In the genomic region with DNA sequence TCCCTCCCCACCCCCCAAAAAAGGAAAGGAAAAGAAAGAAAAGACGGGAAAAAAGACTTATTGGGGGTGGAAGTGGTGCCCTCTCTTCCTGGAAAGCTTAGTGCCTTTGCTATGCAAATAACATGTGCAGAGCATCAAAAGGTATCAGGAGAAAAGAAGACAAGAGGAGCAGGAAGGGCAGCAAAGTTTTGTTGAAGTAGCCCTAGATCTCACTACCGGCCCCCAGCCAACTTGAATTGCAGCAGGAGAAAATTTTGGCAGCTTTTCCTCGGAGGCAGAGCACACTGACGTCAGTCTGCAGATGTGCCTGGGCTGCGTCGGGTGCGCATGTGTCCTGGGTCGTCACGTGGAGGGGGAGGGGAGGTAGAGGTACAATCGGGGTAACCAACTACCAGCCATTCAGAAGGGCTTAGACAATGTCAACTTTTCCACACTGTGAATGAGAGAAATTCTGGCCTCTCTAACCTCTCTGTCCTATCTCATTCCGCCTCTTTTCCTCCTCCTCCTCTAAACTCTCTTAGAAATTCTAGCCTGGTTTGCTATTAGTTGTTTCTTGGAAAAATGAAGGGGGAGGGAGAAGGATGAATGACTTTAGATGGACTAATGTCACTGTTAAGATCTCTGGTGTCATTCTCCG, we compare ENCODE assay signal across 1 cellular context.
A peak's percentile ranks its signal among the peaks of the same experiment; 100 is the strongest.
TF ChIP-seq lines count a peak whose summit lies in the region.

A gene with protein sequence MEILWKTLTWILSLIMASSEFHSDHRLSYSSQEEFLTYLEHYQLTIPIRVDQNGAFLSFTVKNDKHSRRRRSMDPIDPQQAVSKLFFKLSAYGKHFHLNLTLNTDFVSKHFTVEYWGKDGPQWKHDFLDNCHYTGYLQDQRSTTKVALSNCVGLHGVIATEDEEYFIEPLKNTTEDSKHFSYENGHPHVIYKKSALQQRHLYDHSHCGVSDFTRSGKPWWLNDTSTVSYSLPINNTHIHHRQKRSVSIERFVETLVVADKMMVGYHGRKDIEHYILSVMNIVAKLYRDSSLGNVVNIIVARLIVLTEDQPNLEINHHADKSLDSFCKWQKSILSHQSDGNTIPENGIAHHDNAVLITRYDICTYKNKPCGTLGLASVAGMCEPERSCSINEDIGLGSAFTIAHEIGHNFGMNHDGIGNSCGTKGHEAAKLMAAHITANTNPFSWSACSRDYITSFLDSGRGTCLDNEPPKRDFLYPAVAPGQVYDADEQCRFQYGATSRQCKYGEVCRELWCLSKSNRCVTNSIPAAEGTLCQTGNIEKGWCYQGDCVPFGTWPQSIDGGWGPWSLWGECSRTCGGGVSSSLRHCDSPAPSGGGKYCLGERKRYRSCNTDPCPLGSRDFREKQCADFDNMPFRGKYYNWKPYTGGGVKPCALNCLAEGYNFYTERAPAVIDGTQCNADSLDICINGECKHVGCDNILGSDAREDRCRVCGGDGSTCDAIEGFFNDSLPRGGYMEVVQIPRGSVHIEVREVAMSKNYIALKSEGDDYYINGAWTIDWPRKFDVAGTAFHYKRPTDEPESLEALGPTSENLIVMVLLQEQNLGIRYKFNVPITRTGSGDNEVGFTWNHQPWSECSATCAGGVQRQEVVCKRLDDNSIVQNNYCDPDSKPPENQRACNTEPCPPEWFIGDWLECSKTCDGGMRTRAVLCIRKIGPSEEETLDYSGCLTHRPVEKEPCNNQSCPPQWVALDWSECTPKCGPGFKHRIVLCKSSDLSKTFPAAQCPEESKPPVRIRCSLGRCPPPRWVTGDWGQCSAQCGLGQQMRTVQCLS (N-terminal part only) (minus strand): TSS at position 286 of the 637 bp plus-strand sequence. CDS start 8,247 bp downstream, outside the sequence.

TF ChIP-seq in K562, 482 proteins besides CTCF, POLR2A, EP300 and RAD21 (continued from another document and continues in another):
- TF ChIP-seq ZNF384 (IDR thresholded peaks at IDR 0.05; ENCODE audit: low read depth, low read length) (0 out of 2 replicates have a peak, but pooled peaks have one; percentile 28), BRCA1 (IDR thresholded peaks at IDR 0.05) (no peak), BRCA1 (CRISPR knock-in tag; IDR thresholded peaks at IDR 0.05) (no peak), ZNF274 (IDR thresholded peaks at IDR 0.05; ENCODE audit: borderline replicate concordance, low read depth, low read length) (no peak), ZKSCAN1 (IDR thresholded peaks at IDR 0.05; ENCODE audit: low read depth, low read length) (0 out of 2 replicates have a peak, but pooled peaks have one; percentile 17), CBX8 (IDR thresholded peaks at IDR 0.05; ENCODE audit: borderline replicate concordance, extremely low read depth, low read depth, low read length, poor library complexity, severe bottlenecking) (no peak), POLR2AphosphoS5 (IDR thresholded peaks at IDR 0.05; ENCODE audit: control insufficient read depth, insufficient read depth, low read depth, low read length) (0 out of 2 replicates have a peak, but pooled peaks have one; percentile 14), HDAC2 (IDR thresholded peaks at IDR 0.05) (no peak), FOXK2 (conservative IDR thresholded peaks at IDR 0.05 in 1 of 2, IDR thresholded peaks at IDR 0.05 in 1 of 2; ENCODE audit: low read depth in 2 of 2) (peak in 1 of 2 experiments; percentile 27; a peak in 1 of 4 replicates), TAF7 (tag; IDR thresholded peaks at IDR 0.05) (no peak), SMAD1 (IDR thresholded peaks at IDR 0.05; ENCODE audit: low read depth, low read length, partially characterized antibody) (peak; percentile 32), PCBP2 (IDR thresholded peaks at IDR 0.05; ENCODE audit: low read depth, low read length, poor library complexity, severe bottlenecking) (no peak), BRD9 (IDR thresholded peaks at IDR 0.05; ENCODE audit: low read depth, partially characterized antibody) (no peak), ARID2 (IDR thresholded peaks at IDR 0.05) (no peak), CHD1 (IDR thresholded peaks at IDR 0.05; ENCODE audit: low read length) (peak; percentile 7), ARID1B (IDR thresholded peaks at IDR 0.05) (peak; percentile 43; the same call in 1 of the 2 replicates), HMGN3 (IDR thresholded peaks at IDR 0.05; ENCODE audit: borderline replicate concordance, extremely low read depth, insufficient read length, low read depth, low read length) (peak; percentile 26), SUPT5H (IDR thresholded peaks at IDR 0.05) (peak; percentile 65), GABPB1 (CRISPR knock-in tag; IDR thresholded peaks at IDR 0.05) (no peak), TAF9B (IDR thresholded peaks at IDR 0.05; ENCODE audit: partially characterized antibody) (peak; percentile 89), POLR2B (IDR thresholded peaks at IDR 0.05; ENCODE audit: low read depth, partially characterized antibody) (peak; percentile 30), RAD51 (IDR thresholded peaks at IDR 0.05; ENCODE audit: borderline replicate concordance, low read depth) (peak; percentile 88)
- TF ChIP-seq, protein P1, sequence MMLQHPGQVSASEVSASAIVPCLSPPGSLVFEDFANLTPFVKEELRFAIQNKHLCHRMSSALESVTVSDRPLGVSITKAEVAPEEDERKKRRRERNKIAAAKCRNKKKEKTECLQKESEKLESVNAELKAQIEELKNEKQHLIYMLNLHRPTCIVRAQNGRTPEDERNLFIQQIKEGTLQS (IDR thresholded peaks at IDR 0.05), result peak; percentile 75
- TF ChIP-seq, protein P1 (CRISPR knock-in tag; conservative IDR thresholded peaks at IDR 0.05), result no peak
- TF ChIP-seq, protein P2, sequence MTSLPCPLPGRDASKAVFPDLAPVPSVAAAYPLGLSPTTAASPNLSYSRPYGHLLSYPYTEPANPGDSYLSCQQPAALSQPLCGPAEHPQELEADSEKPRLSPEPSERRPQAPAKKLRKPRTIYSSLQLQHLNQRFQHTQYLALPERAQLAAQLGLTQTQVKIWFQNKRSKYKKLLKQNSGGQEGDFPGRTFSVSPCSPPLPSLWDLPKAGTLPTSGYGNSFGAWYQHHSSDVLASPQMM (CRISPR knock-in tag; IDR thresholded peaks at IDR 0.05), result no peak
- TF ChIP-seq, protein P3, sequence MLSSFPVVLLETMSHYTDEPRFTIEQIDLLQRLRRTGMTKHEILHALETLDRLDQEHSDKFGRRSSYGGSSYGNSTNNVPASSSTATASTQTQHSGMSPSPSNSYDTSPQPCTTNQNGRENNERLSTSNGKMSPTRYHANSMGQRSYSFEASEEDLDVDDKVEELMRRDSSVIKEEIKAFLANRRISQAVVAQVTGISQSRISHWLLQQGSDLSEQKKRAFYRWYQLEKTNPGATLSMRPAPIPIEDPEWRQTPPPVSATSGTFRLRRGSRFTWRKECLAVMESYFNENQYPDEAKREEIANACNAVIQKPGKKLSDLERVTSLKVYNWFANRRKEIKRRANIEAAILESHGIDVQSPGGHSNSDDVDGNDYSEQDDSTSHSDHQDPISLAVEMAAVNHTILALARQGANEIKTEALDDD (IDR thresholded peaks at IDR 0.05), result 0 out of 2 replicates have a peak, but pooled peaks have one; percentile 20
- TF ChIP-seq, protein P4, sequence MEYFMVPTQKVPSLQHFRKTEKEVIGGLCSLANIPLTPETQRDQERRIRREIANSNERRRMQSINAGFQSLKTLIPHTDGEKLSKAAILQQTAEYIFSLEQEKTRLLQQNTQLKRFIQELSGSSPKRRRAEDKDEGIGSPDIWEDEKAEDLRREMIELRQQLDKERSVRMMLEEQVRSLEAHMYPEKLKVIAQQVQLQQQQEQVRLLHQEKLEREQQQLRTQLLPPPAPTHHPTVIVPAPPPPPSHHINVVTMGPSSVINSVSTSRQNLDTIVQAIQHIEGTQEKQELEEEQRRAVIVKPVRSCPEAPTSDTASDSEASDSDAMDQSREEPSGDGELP (CRISPR knock-in tag; IDR thresholded peaks at IDR 0.05; ENCODE audit: borderline replicate concordance), result peak; percentile 62; the same call in 1 of the 2 replicates
- TF ChIP-seq, protein P5, sequence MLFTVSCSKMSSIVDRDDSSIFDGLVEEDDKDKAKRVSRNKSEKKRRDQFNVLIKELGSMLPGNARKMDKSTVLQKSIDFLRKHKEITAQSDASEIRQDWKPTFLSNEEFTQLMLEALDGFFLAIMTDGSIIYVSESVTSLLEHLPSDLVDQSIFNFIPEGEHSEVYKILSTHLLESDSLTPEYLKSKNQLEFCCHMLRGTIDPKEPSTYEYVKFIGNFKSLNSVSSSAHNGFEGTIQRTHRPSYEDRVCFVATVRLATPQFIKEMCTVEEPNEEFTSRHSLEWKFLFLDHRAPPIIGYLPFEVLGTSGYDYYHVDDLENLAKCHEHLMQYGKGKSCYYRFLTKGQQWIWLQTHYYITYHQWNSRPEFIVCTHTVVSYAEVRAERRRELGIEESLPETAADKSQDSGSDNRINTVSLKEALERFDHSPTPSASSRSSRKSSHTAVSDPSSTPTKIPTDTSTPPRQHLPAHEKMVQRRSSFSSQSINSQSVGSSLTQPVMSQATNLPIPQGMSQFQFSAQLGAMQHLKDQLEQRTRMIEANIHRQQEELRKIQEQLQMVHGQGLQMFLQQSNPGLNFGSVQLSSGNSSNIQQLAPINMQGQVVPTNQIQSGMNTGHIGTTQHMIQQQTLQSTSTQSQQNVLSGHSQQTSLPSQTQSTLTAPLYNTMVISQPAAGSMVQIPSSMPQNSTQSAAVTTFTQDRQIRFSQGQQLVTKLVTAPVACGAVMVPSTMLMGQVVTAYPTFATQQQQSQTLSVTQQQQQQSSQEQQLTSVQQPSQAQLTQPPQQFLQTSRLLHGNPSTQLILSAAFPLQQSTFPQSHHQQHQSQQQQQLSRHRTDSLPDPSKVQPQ (CRISPR knock-in tag; IDR thresholded peaks at IDR 0.05; ENCODE audit: borderline replicate concordance), result no peak
- TF ChIP-seq, protein P6, sequence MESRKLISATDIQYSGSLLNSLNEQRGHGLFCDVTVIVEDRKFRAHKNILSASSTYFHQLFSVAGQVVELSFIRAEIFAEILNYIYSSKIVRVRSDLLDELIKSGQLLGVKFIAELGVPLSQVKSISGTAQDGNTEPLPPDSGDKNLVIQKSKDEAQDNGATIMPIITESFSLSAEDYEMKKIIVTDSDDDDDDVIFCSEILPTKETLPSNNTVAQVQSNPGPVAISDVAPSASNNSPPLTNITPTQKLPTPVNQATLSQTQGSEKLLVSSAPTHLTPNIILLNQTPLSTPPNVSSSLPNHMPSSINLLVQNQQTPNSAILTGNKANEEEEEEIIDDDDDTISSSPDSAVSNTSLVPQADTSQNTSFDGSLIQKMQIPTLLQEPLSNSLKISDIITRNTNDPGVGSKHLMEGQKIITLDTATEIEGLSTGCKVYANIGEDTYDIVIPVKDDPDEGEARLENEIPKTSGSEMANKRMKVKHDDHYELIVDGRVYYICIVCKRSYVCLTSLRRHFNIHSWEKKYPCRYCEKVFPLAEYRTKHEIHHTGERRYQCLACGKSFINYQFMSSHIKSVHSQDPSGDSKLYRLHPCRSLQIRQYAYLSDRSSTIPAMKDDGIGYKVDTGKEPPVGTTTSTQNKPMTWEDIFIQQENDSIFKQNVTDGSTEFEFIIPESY (CRISPR knock-in tag; IDR thresholded peaks at IDR 0.05), result no peak
- TF ChIP-seq, protein P7, sequence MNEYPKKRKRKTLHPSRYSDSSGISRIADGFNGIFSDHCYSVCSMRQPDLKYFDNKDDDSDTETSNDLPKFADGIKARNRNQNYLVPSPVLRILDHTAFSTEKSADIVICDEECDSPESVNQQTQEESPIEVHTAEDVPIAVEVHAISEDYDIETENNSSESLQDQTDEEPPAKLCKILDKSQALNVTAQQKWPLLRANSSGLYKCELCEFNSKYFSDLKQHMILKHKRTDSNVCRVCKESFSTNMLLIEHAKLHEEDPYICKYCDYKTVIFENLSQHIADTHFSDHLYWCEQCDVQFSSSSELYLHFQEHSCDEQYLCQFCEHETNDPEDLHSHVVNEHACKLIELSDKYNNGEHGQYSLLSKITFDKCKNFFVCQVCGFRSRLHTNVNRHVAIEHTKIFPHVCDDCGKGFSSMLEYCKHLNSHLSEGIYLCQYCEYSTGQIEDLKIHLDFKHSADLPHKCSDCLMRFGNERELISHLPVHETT (CRISPR knock-in tag; conservative IDR thresholded peaks at IDR 0.05 in 1 of 2, IDR thresholded peaks at IDR 0.05 in 1 of 2), result peak in 1 of 2 experiments; percentile 21; a peak in 1 of 4 replicates
- TF ChIP-seq, protein P8, sequence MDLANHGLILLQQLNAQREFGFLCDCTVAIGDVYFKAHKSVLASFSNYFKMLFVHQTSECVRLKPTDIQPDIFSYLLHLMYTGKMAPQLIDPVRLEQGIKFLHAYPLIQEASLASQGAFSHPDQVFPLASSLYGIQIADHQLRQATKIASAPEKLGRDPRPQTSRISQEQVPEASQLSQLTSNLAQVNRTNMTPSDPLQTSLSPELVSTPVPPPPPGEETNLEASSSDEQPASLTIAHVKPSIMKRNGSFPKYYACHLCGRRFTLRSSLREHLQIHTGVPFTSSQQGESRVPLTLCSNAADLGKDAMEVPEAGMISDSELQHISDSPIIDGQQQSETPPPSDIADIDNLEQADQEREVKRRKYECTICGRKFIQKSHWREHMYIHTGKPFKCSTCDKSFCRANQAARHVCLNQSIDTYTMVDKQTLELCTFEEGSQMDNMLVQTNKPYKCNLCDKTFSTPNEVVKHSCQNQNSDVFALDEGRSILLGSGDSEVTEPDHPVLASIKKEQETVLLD (IDR thresholded peaks at IDR 0.05), result peak; percentile 84
- TF ChIP-seq, protein P9, sequence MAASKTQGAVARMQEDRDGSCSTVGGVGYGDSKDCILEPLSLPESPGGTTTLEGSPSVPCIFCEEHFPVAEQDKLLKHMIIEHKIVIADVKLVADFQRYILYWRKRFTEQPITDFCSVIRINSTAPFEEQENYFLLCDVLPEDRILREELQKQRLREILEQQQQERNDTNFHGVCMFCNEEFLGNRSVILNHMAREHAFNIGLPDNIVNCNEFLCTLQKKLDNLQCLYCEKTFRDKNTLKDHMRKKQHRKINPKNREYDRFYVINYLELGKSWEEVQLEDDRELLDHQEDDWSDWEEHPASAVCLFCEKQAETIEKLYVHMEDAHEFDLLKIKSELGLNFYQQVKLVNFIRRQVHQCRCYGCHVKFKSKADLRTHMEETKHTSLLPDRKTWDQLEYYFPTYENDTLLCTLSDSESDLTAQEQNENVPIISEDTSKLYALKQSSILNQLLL (CRISPR knock-in tag; IDR thresholded peaks at IDR 0.05; ENCODE audit: borderline replicate concordance), result no peak
- TF ChIP-seq, protein P10, sequence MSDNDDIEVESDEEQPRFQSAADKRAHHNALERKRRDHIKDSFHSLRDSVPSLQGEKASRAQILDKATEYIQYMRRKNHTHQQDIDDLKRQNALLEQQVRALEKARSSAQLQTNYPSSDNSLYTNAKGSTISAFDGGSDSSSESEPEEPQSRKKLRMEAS (CRISPR knock-in tag; IDR thresholded peaks at IDR 0.05), result peak; percentile 75
- TF ChIP-seq, protein P11, sequence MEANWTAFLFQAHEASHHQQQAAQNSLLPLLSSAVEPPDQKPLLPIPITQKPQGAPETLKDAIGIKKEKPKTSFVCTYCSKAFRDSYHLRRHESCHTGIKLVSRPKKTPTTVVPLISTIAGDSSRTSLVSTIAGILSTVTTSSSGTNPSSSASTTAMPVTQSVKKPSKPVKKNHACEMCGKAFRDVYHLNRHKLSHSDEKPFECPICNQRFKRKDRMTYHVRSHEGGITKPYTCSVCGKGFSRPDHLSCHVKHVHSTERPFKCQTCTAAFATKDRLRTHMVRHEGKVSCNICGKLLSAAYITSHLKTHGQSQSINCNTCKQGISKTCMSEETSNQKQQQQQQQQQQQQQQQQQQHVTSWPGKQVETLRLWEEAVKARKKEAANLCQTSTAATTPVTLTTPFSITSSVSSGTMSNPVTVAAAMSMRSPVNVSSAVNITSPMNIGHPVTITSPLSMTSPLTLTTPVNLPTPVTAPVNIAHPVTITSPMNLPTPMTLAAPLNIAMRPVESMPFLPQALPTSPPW (CRISPR knock-in tag; IDR thresholded peaks at IDR 0.05), result no peak
- TF ChIP-seq, protein P12, sequence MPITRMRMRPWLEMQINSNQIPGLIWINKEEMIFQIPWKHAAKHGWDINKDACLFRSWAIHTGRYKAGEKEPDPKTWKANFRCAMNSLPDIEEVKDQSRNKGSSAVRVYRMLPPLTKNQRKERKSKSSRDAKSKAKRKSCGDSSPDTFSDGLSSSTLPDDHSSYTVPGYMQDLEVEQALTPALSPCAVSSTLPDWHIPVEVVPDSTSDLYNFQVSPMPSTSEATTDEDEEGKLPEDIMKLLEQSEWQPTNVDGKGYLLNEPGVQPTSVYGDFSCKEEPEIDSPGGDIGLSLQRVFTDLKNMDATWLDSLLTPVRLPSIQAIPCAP (CRISPR knock-in tag; IDR thresholded peaks at IDR 0.05; ENCODE audit: borderline replicate concordance), result no peak
